In genomic region chr2:216571178-216571908, GRCh38 we compare ENCODE assay signal across 18 cellular contexts.
A peak's percentile ranks its signal among the peaks of the same experiment; 100 is the strongest.
DNase-seq lines count a peak whose midpoint lies in the region; ATAC-seq and TF ChIP-seq lines count a peak whose summit lies in the region.
"Had no signal": no experiment of that assay in that cellular context is flagged by ENCODE, and none has a peak within 500 bp of the region (broad histone marks: within the 10 kb centered on the region; RNA-seq: fewer than 3 reads in every experiment).

No MANE protein-coding gene starts in this region.

- no peaks in the 10 kb centered on the region for H3K9me2 ChIP-seq in PC-3 (replicated peaks; ENCODE audit: low read length)

- no peaks in the 10 kb centered on the region for H3K79me2 ChIP-seq in PC-3 (ENCODE audit: low read length)

- CTCF ChIA-PET in PC-3 (lab: Charles Lee) = no interaction called here

- H3K9ac ChIP-seq in PC-3 (ENCODE audit: low read length) = peak overlapping the region; percentile 49; the same call in 1 of the 2 replicates

- peaks cover 18% of the 10 kb centered on the region for H3K4me1 ChIP-seq in PC-3 (ENCODE audit: insufficient read depth, low read length)
- H3K4me1 ChIP-seq in body of pancreas = peaks cover 20% of the 10 kb centered on the region
- H3K4me1 ChIP-seq in thoracic aorta (ENCODE audit: control insufficient read depth in 1 of 2, low read depth in 2 of 2) = peaks cover 18 to 54% of the 10 kb centered on the region in 2 donors

- no TSS peak for BruUV-seq in PC-3 (replicated peaks; lab: Mats Ljungman, UMichigan)

- no peak for TF ChIP-seq POLR2A in body of pancreas (IDR thresholded peaks at IDR 0.05)

- H3K27me3 ChIP-seq in PC-3 (ENCODE audit: low read length) = no peaks in the 10 kb centered on the region
- H3K27me3 ChIP-seq in body of pancreas = no peaks in the 10 kb centered on the region
- H3K27me3 ChIP-seq in thoracic aorta (replicated peaks; ENCODE audit: insufficient read depth) = no peaks in the 10 kb centered on the region

- POLR2A ChIA-PET in PC-3 (lab: Charles Lee; ENCODE audit: unreplicated experiment) = no interaction called here

- H3K4me3 ChIP-seq in PC-3 (ENCODE audit: low read length) = no peak overlapping the region
- H3K4me3 ChIP-seq in body of pancreas = no peak overlapping the region
- H3K4me3 ChIP-seq in thoracic aorta = no peak overlapping the region
- H3K4me3 ChIP-seq: GM23338 had no signal

- no peaks in the 10 kb centered on the region for H3K36me3 ChIP-seq in PC-3 (ENCODE audit: low read depth, low read length)
- H3K36me3 ChIP-seq in body of pancreas (replicated peaks in 1 of 2; ENCODE audit: insufficient read depth in 1 of 2, low read depth in 2 of 2) = no peaks in the 10 kb centered on the region
- no peaks in the 10 kb centered on the region for H3K36me3 ChIP-seq in thoracic aorta

- no peaks in the 10 kb centered on the region for H4K20me1 ChIP-seq in PC-3 (ENCODE audit: low read length)

- no peak for TF ChIP-seq CTCF in PC-3 (conservative IDR thresholded peaks at IDR 0.05; ENCODE audit: low read depth, low read length)
- TF ChIP-seq CTCF in body of pancreas (IDR thresholded peaks at IDR 0.05) = no peak
- TF ChIP-seq CTCF in thoracic aorta (IDR thresholded peaks at IDR 0.05) = no peak

- H2AFZ ChIP-seq in PC-3 (ENCODE audit: low read length) = no peak overlapping the region
- H2AFZ ChIP-seq: GM23338 had no signal

- no peaks in the 10 kb centered on the region for H3K9me3 ChIP-seq in PC-3 (ENCODE audit: low read length)
- no peaks in the 10 kb centered on the region for H3K9me3 ChIP-seq in body of pancreas
- H3K9me3 ChIP-seq in thoracic aorta = no peaks in the 10 kb centered on the region

- intact Hi-C loops in PC-3 (cut with micrococcal nuclease) (no loop called here), body of pancreas (cut with DNase I) (no loop called here)

- peak overlapping the region; percentile 52 for H3K4me2 ChIP-seq in PC-3 (ENCODE audit: low read length)
- H3K4me2 ChIP-seq: GM23338 had no signal

- ATAC-seq in PC-3 (peak; percentile 84), body of pancreas (peak; percentile 33), left lobe of liver (peak; percentile 42), thoracic aorta (ENCODE audit: insufficient number of reproducible peaks, low FRiP score, low read depth) (no peak), GM18873 (IDR thresholded peaks at IDR 0.05; ENCODE audit: low FRiP score, unreplicated experiment) (no peak)
- ATAC-seq: GM23338, HCT116, Panc1 had no signal

- 57 to 59% methylated on average over 3 of the region's 3 CpGs for WGBS in body of pancreas, 2 donors

- DNase-seq in PC-3 = peak; percentile 79
- DNase-seq in body of pancreas = peak in 1 of 4 donors; percentile 27
- peak; percentile 61 for DNase-seq in left lobe of liver (ENCODE audit: low spot score)
- no peak for DNase-seq in thoracic aorta (ENCODE audit: low spot score)
- no peak for DNase-seq in GF-D8 (lab: John Stamatoyannopoulos, UW)
- DNase-seq in NCI-H2196 (lab: John Stamatoyannopoulos, UW; ENCODE audit: unreplicated experiment) = no peak
- no peak for DNase-seq in kidney glomerular epithelial cell (lab: John Stamatoyannopoulos, UW)
- DNase-seq: ACHN, C1 segment of cervical spinal cord, DND-41, MM.1S, NCI-H1092, NCI-H1436 treated with DMSO at 0.1 percent for 48 hours, T-helper 1 cell had no signal

- peaks cover 7% of the 10 kb centered on the region for H3F3A ChIP-seq in PC-3 (ENCODE audit: low read length, unreplicated experiment)

- H3K27ac ChIP-seq in PC-3 (ENCODE audit: low read length) (peak overlapping the region; percentile 87), body of pancreas (peak overlapping the region; percentile 15 to 70 (median 54)), thoracic aorta (peak overlapping the region; percentile 94 to 95)

Comparison
In these comparisons a context has a peak if more than half of its experiments do, and no peak if none do; other contexts are left out.
1. ATAC-seq: peak in PC-3 (single experiment), body of pancreas (single experiment) and left lobe of liver (single experiment); none in thoracic aorta (single experiment) and GM18873 (single experiment).
2. DNase-seq: peak in PC-3 (single experiment) and left lobe of liver (single experiment); none in thoracic aorta (single experiment), GF-D8 (single experiment), NCI-H2196 (single experiment) and kidney glomerular epithelial cell (single experiment).
3. Peak in every context shown above with its lines, with median percentiles within 50 percentile points of each other: H3K27ac ChIP-seq.